8 cellular contexts compared by ENCODE assay signal in the genomic region with DNA sequence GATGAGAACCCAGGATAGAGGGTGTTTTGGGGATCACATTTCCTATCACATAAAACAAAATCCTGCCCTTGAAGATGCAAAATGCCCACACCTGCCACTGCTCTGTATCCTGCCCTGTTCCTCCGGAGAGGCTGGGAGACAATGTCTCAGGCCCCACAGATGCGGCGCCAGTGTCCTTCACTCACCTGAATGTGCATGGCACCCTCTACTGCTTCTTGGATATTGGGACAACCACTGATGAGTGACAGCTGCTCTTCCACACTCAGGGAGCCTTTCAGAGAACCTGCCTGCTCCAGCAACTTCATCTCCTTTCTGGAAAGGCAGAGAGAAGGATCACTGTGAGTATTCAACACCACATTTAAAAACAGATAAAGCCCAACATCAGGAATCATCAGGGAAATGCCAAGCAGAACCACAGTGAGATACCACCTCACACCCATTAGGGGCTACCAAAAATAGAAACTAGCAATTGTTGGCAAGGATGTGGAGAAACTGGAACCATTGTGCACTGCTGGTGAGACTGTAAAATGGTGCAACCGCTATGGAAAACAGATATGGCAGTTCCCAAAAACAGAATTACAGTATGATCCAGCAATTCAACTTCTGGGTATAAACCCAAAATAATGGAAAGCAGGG. TPM values are rescaled to one million over a fixed set of nuclear protein-coding genes. Genes with fewer than 3 reads are reported as not detected.
A peak's percentile ranks its signal among the peaks of the same experiment; 100 is the strongest.
DNase-seq lines count a peak whose midpoint lies in the region; ATAC-seq and TF ChIP-seq lines count a peak whose summit lies in the region.

No MANE protein-coding gene starts in this region.

- H3K4me1 Mint-ChIP-seq in stimulated activated naive B cell treated with anti-CD40 and anti-IgM and Interleukin-4, amounts not matched to agents 10 μg/mL and 1 μg/mL and 100 μg/mL, for 72 hours: no peaks in the 10 kb centered on the region

- H3K36me3 ChIP-seq in transverse colon: no peaks in the 10 kb centered on the region

- TF ChIP-seq POLR2A in transverse colon (IDR thresholded peaks at IDR 0.05): no peak

- H3K4me3 ChIP-seq in transverse colon: no peak overlapping the region

- H3K27me3 Mint-ChIP-seq in stimulated activated naive B cell treated with anti-CD40 and anti-IgM and Interleukin-4, amounts not matched to agents 10 μg/mL and 1 μg/mL and 100 μg/mL, for 72 hours: no peaks in the 10 kb centered on the region

- no peak overlapping the region for H3K27ac Mint-ChIP-seq in stimulated activated naive B cell treated with anti-CD40 and anti-IgM and Interleukin-4, amounts not matched to agents 10 μg/mL and 1 μg/mL and 100 μg/mL, for 72 hours

- H3K9me3 Mint-ChIP-seq in stimulated activated naive B cell treated with anti-CD40 and anti-IgM and Interleukin-4, amounts not matched to agents 10 μg/mL and 1 μg/mL and 100 μg/mL, for 72 hours: no peaks in the 10 kb centered on the region

- peak; percentile 24 to 32 for DNase-seq in stimulated activated CD4-positive, alpha-beta T cell treated with anti-CD3 and anti-CD28 coated beads, Interleukin-12 subunit alpha, Interleukin-12 subunit beta, amount 100 ng/mL, for 24 hours (ENCODE audit: low read depth in 2 of 2)
- no peak for DNase-seq in stimulated activated CD4-positive, alpha-beta T cell treated with anti-CD3 and anti-CD28 coated beads, Interleukin-4, amount 100 ng/mL, for 24 hours
- DNase-seq in NCI-H345 (lab: John Stamatoyannopoulos, UW) (peak; percentile 30), transverse colon (peak; percentile 52), retina (no peak), AG20443 (ENCODE audit: low spot score) (no peak)
- DNase-seq in effector CD4-positive, alpha-beta T cell: peak; percentile 34
- DNase-seq in stimulated activated naive B cell treated with anti-CD40 and anti-IgM and Interleukin-4, amounts not matched to agents 10 μg/mL and 1 μg/mL and 100 μg/mL, for 72 hours: no peak

- H3K9me3 ChIP-seq in transverse colon: no peaks in the 10 kb centered on the region

- H3K4me1 ChIP-seq in transverse colon: no peaks in the 10 kb centered on the region

- H3K27ac ChIP-seq in transverse colon: no peak overlapping the region

- TF ChIP-seq EP300 in transverse colon (IDR thresholded peaks at IDR 0.05; ENCODE audit: low read depth): no peak

- intact Hi-C loops in transverse colon (cut with DNase I; ENCODE audit: low total_unique reads): no loop called here

- H3K36me3 Mint-ChIP-seq in stimulated activated naive B cell treated with anti-CD40 and anti-IgM and Interleukin-4, amounts not matched to agents 10 μg/mL and 1 μg/mL and 100 μg/mL, for 72 hours: peaks cover 0 to 5% of the 10 kb centered on the region in 2 donors

- in situ Hi-C loops in transverse colon (cut with MboI; ENCODE audit: low pct_ligation_motif_present in 1 of 4, low pct_unique_long_range_greater_than_20kb in 1 of 4, low sequenced_read_pairs in 3 of 4): loop anchor here in 3 of 4 donors (10.0 to 25.0 kb wide), 5 partner anchors 223 to 423 kb away; partner anchors contain the start of genes GJB2 (in 3 of the 3), IL17D (in 1 of the 3) and XPO4 (in 1 of the 3)

- WGBS in transverse colon (ENCODE audit: low coverage in 1 of 2), 2 donors: 58 to 70% methylated on average over 1 to 4 of the region's 4 CpGs

- no peak overlapping the region for H3K4me3 Mint-ChIP-seq in stimulated activated naive B cell treated with anti-CD40 and anti-IgM and Interleukin-4, amounts not matched to agents 10 μg/mL and 1 μg/mL and 100 μg/mL, for 72 hours

- no peaks in the 10 kb centered on the region for H3K27me3 ChIP-seq in transverse colon

- TF ChIP-seq CTCF in transverse colon (IDR thresholded peaks at IDR 0.05): peak in 4 of 5 experiments; percentile 33 to 41 (median 38)

- no peak for ATAC-seq in stimulated activated naive B cell treated with anti-CD40 and anti-IgM and Interleukin-4, amounts not matched to agents 10 μg/mL and 1 μg/mL and 100 μg/mL, for 72 hours (replicated peaks)

RNA-seq across cellular contexts. Expression of gene CRYL1, which starts 36.4 kb away (rescaled TPM):
- total RNA-seq in transverse colon: 100 to 1,000 TPM in 3 of 4 donors, 10 to 100 TPM in 1; 75.0 to 188 (median 145) TPM

Comparison
In these comparisons a context has a peak if more than half of its experiments do, and no peak if none do; other contexts are left out.
1. DNase-seq: peak in stimulated activated CD4-positive, alpha-beta T cell treated with anti-CD3 and anti-CD28 coated beads, Interleukin-12 subunit alpha, Interleukin-12 subunit beta, amount 100 ng/mL, for 24 hours (2 of 2), NCI-H345 (single experiment), effector CD4-positive, alpha-beta T cell (single experiment) and transverse colon (single experiment); none in stimulated activated CD4-positive, alpha-beta T cell treated with anti-CD3 and anti-CD28 coated beads, Interleukin-4, amount 100 ng/mL, for 24 hours (single experiment), retina (single experiment), AG20443 (single experiment) and stimulated activated naive B cell treated with anti-CD40 and anti-IgM and Interleukin-4, amounts not matched to agents 10 μg/mL and 1 μg/mL and 100 μg/mL, for 72 hours (single experiment).